Comparison of ENCODE assay signal across 2 cellular contexts in genomic region chr9:6182549-6183226, GRCh38. TPM values are rescaled to one million over a fixed set of nuclear protein-coding genes. Genes with fewer than 3 reads are reported as not detected.
"Had no signal": no experiment of that assay in that cellular context is flagged by ENCODE, and none has a peak within 500 bp of the region (broad histone marks: within the 10 kb centered on the region; RNA-seq: fewer than 3 reads in every experiment).

No MANE protein-coding gene starts in this region.

RNA-seq across cellular contexts. Expression of gene IL33, which starts 32.9 kb away (rescaled TPM):
- total RNA-seq: myocyte; natural killer cell treated with Interleukin-12 subunit alpha and Interleukin-12 subunit beta and Interleukin-15 and Interleukin-18, amount 100 ng/mL, for 72 hours had no signal
